In the genomic region with DNA sequence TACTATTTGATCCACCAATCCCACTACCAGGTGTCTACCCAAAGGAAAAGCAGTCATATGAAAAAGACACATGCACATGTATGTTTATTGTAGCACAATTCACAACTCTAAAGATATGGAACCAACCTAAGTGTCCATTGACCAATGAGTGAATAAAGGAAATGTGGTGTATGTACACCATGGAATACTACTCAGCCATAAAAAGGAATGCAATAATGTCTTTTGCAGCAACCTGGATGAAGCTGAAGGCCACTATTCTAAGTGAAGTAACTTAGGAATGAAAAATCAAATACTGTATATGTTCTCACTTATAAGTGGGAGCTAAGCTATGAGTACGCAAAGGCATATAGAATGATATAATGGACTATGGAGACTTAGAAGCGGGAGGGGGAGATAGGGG, we compare ENCODE assay signal across 32 cellular contexts. TPM values are rescaled to one million over a fixed set of nuclear protein-coding genes. Genes with fewer than 3 reads are reported as not detected.
A peak's percentile ranks its signal among the peaks of the same experiment; 100 is the strongest.
DNase-seq lines count a peak whose midpoint lies in the region; ATAC-seq, FAIRE-seq and TF ChIP-seq lines count a peak whose summit lies in the region.
"Had no signal": no experiment of that assay in that cellular context is flagged by ENCODE, and none has a peak within 500 bp of the region (broad histone marks: within the 10 kb centered on the region; RNA-seq: fewer than 3 reads in every experiment).

No MANE protein-coding gene starts in this region.

- peak; percentile 48 for FAIRE-seq in D721Med (lab: Jason Lieb, UNC)
- no peak for FAIRE-seq in K562 (lab: Jason Lieb, UNC)
- FAIRE-seq: A204.1, A549 had no signal

- H3K36me3 ChIP-seq in HEK293 (ENCODE audit: control insufficient read depth in 2 of 2, insufficient read depth in 1 of 2, low read length in 2 of 2) (peaks cover 25 to 94% of the 10 kb centered on the region in 2 experiments), K562 (ENCODE audit: control insufficient read depth, insufficient read depth, low read length) (peaks cover 90% of the 10 kb centered on the region)

- H3K9me3 ChIP-seq in HEK293 (ENCODE audit: control insufficient read depth, insufficient read depth, low read depth, low read length) (no peaks in the 10 kb centered on the region), K562 (replicated peaks; ENCODE audit: control insufficient read depth, insufficient read depth, low read depth, low read length) (no peaks in the 10 kb centered on the region)
- H3K9me3 ChIP-seq: A549; BE2C; BLaER1; BLaER1 treated with 17β-estradiol and CSF1 and Interleukin-3, amounts not matched to agents 10 nM and 100 nM; Caco-2 had no signal

- ATAC-seq in K562 = no peak
- ATAC-seq in HG03025 (IDR thresholded peaks at IDR 0.05; ENCODE audit: low FRiP score, unreplicated experiment) = no peak
- ATAC-seq: A549; CD8-positive, alpha-beta T cell had no signal

- DNase-seq in D721Med (ENCODE audit: insufficient read length, low spot score) (no peak), K562 (ENCODE audit: extremely low read depth in 1 of 4, low spot score in 3 of 4) (no peak), mucosa of gallbladder (ENCODE audit: low spot score) (no peak), GDM1 (lab: John Stamatoyannopoulos, UW) (no peak)
- DNase-seq: 8988T; ACHN; AML-193; BE2C; C1 segment of cervical spinal cord; Caco-2; Calu3; CD4-positive, alpha-beta memory T cell; CD4-positive, alpha-beta T cell; CD4-positive, CD25-positive, alpha-beta regulatory T cell; CD8-positive, alpha-beta memory T cell; CD8-positive, alpha-beta T cell; COR-L47; DMS 273 treated with DMSO at 0.1 percent for 48 hours; DMS153; DMS53; DMS79; DMS79 treated with DMSO at 0.1 percent for 48 hours; DND-41; EL had no signal

- H3K4me1 ChIP-seq in HEK293 (ENCODE audit: control insufficient read depth, insufficient read depth, low read length) = no peaks in the 10 kb centered on the region
- H3K4me1 ChIP-seq in K562 (replicated peaks in 1 of 2; ENCODE audit: control insufficient read depth in 2 of 2, insufficient read depth in 2 of 2, low read length in 2 of 2) = peaks cover 2 to 28% of the 10 kb centered on the region in 2 experiments; a peak in 3 of 5 replicates
- H3K4me1 ChIP-seq: A549, BE2C, BLaER1, Caco-2 had no signal

- peaks cover 9% of the 10 kb centered on the region; the same call in 2 of the 3 replicates for H3K79me2 ChIP-seq in K562 (ENCODE audit: control insufficient read depth, insufficient read depth, low read length)

- CTCF ChIA-PET in HEK293 (lab: Yijun Ruan, JAX) = interaction anchor here (0.7 kb wide), 1 partner anchor 22 kb away, joined by 3 read pairs; a partner anchor contains a TSS
- CTCF ChIA-PET in K562 (lab: Yijun Ruan, JAX; ENCODE audit: low intra/inter-chr PET ratio) = no interaction called here

- intact Hi-C loops in K562 (cut with micrococcal nuclease) = no loop called here

- no peak for TF ChIP-seq POLR2A in K562 (conservative IDR thresholded peaks at IDR 0.05)

- H3K9me1 ChIP-seq in K562 (ENCODE audit: control insufficient read depth, insufficient read depth, low read length) = no peaks in the 10 kb centered on the region

- POLR2A ChIA-PET in HEK293 (lab: Yijun Ruan, JAX) = no interaction called here
- POLR2A ChIA-PET in K562 (lab: Yijun Ruan, JAX) = interaction anchor here (0.6 to 5.8 kb wide), 11 partner anchors 9 to 1527 kb away, joined by 3 to 65 read pairs (median 6); a partner anchor contains a TSS

- H3K4me3 ChIP-seq in HEK293 (ENCODE audit: low read depth, low read length) (no peak overlapping the region), K562 (no peak overlapping the region)
- H3K4me3 ChIP-seq: A549; BLaER1; BLaER1 treated with 17β-estradiol and CSF1 and Interleukin-3, amounts not matched to agents 10 nM and 100 nM had no signal

- no peak for TF ChIP-seq CTCF in D721Med (IDR thresholded peaks at IDR 0.05; ENCODE audit: insufficient read depth, missing control alignments)
- TF ChIP-seq CTCF in HEK293 (tag by site-specific recombination; IDR thresholded peaks at IDR 0.05) = no peak
- no peak for TF ChIP-seq CTCF in K562 (IDR thresholded peaks at IDR 0.05 in 2 of 3, conservative IDR thresholded peaks at IDR 0.05 in 1 of 3; ENCODE audit: insufficient read depth in 2 of 3, low read depth in 1 of 3, low read length in 3 of 3)

- BruUV-seq in K562 (replicated peaks; lab: Mats Ljungman, UMichigan) = no TSS peak

- H2AFZ ChIP-seq in K562 (ENCODE audit: low read depth, low read length) = no peak overlapping the region

- no peak for TF ChIP-seq RAD21 in K562 (CRISPR knock-in tag; conservative IDR thresholded peaks at IDR 0.05 in 1 of 2, IDR thresholded peaks at IDR 0.05 in 1 of 2)

- no peak overlapping the region for H3K27ac ChIP-seq in HEK293 (ENCODE audit: extremely low read depth, low read depth, low read length)
- H3K27ac ChIP-seq in K562 (ENCODE audit: extremely low read depth, low read depth, low read length) = peak overlapping the region; percentile 58; the same call in 1 of the 3 replicates
- H3K27ac ChIP-seq: 22Rv1; A549; BLaER1; BLaER1 treated with 17β-estradiol and CSF1 and Interleukin-3, amounts not matched to agents 10 nM and 100 nM; C4-2B had no signal

- H3K9ac ChIP-seq in K562 (ENCODE audit: insufficient read depth in 1 of 2, low read depth in 2 of 2, low read length in 2 of 2) = 0 out of 4 replicates have a peak overlapping the region, but pooled peaks of 1 of the 2 experiments have one; percentile 22
- H3K9ac ChIP-seq: BLaER1; BLaER1 treated with 17β-estradiol and CSF1 and Interleukin-3, amounts not matched to agents 10 nM and 100 nM had no signal

- H3K27me3 ChIP-seq in K562 (ENCODE audit: control insufficient read depth in 2 of 2, insufficient read depth in 2 of 2, low read length in 2 of 2) = no peaks in the 10 kb centered on the region
- H3K27me3 ChIP-seq: BE2C; BLaER1; BLaER1 treated with 17β-estradiol and CSF1 and Interleukin-3, amounts not matched to agents 10 nM and 100 nM had no signal

- 100% methylated on average over 2 of the region's 2 CpGs for WGBS in K562 (ENCODE audit: insufficient coverage, low coverage, missing lambda C conversion rate)

- in situ Hi-C loops in K562 (cut with MboI) = no loop called here

- peak overlapping the region; percentile 53; the same call in 1 of the 2 replicates for H3K4me2 ChIP-seq in K562 (ENCODE audit: insufficient read depth, low read length)
- H3K4me2 ChIP-seq: A549; BLaER1; BLaER1 treated with 17β-estradiol and CSF1 and Interleukin-3, amounts not matched to agents 10 nM and 100 nM had no signal

- no peaks in the 10 kb centered on the region; the same call in 1 of the 2 replicates for H4K20me1 ChIP-seq in K562 (replicated peaks; ENCODE audit: control insufficient read depth, insufficient read depth, low read length)

- TF ChIP-seq EP300 in K562 (IDR thresholded peaks at IDR 0.05; ENCODE audit: low read length) = no peak

RNA-seq across cellular contexts. Expression of a gene that starts 12.6 kb away (rescaled TPM):
- 104 TPM in 2 replicates for total RNA-seq in K562 (2011; cell fraction: chromatin; rRNA removed; ENCODE audit: low replicate concordance)
- 116 and 121 TPM in 2 replicates for total RNA-seq in K562 (2011; cell fraction: nucleolus; rRNA removed)
- 166 and 246 TPM in 2 replicates for total RNA-seq in K562 (2011; cell fraction: nucleoplasm; rRNA removed)
- total RNA-seq in K562 (2014; rRNA removed) (100 and 120 TPM in 2 replicates), K562 (2014; rRNA removed; fragmentation: Illumina TruSeq; extraction: Trizol) (110 and 117 TPM in 2 replicates), K562 (2015; rRNA removed; fragmentation: Illumina TruSeq; extraction: Trizol) (93.3 and 101 TPM in 2 replicates), K562 (2021) (95.2 and 96.1 TPM in 2 replicates), mucosa of gallbladder (80.4 TPM)
- polyA plus RNA-seq in K562 (2011; rRNA removed) (217 and 228 TPM in 2 replicates), K562 (2014; fragmentation: Illumina TruSeq; extraction: Trizol) (137 and 172 TPM in 2 replicates), K562 (2014; fragmentation: Nextera tagmentation; extraction: Ambion mirVana) (10 to 100 TPM; 29.0 to 33.4 TPM), K562 (2014; rRNA removed) (92.6 and 126 TPM in 2 replicates)
- polyA plus RNA-seq in K562 (2011; cell fraction: cytosol; rRNA removed) = 160 and 243 TPM in 2 replicates
- polyA plus RNA-seq in K562 (2011; cell fraction: nucleus; rRNA removed) = 97.3 and 132 TPM in 2 replicates
- 71.4 and 117 TPM in 2 replicates for polyA plus RNA-seq in K562 (2012)
- 245 and 292 TPM in 2 replicates for polyA minus RNA-seq in K562 (2011; rRNA and poly(A)+ RNA removed)
- 94.3 and 109 TPM in 2 replicates for polyA minus RNA-seq in K562 (2011; cell fraction: cytosol; rRNA and poly(A)+ RNA removed)
- polyA minus RNA-seq in K562 (2011; cell fraction: nucleus; rRNA and poly(A)+ RNA removed) = 22.8 and 40.0 TPM in 2 replicates

RNA-seq across cellular contexts. Expression of a gene that starts 18.4 kb away (rescaled TPM):
- total RNA-seq in K562 (2011; cell fraction: chromatin; rRNA removed; ENCODE audit: low replicate concordance) = 42.0 and 56.8 TPM in 2 replicates
- total RNA-seq in K562 (2011; cell fraction: nucleolus; rRNA removed) = 12.5 and 16.1 TPM in 2 replicates
- 21.0 and 23.8 TPM in 2 replicates for total RNA-seq in K562 (2011; cell fraction: nucleoplasm; rRNA removed)
- total RNA-seq in K562 (2014; rRNA removed) (30.7 and 31.5 TPM in 2 replicates), K562 (2014; rRNA removed; fragmentation: Illumina TruSeq; extraction: Trizol) (40.6 and 43.4 TPM in 2 replicates), K562 (2015; rRNA removed; fragmentation: Illumina TruSeq; extraction: Trizol) (34.7 and 35.0 TPM in 2 replicates), K562 (2021) (32.0 and 35.2 TPM in 2 replicates), mucosa of gallbladder (26.8 TPM)
- polyA plus RNA-seq in K562 (2011; rRNA removed) (66.8 and 85.1 TPM in 2 replicates), K562 (2014; fragmentation: Illumina TruSeq; extraction: Trizol) (37.4 and 40.4 TPM in 2 replicates), K562 (2014; fragmentation: Nextera tagmentation; extraction: Ambion mirVana) (10 to 100 TPM; 23.1 to 25.7 TPM), K562 (2014; rRNA removed) (32.0 and 33.4 TPM in 2 replicates)
- 32.4 and 50.9 TPM in 2 replicates for polyA plus RNA-seq in K562 (2011; cell fraction: cytosol; rRNA removed)
- 48.0 and 65.3 TPM in 2 replicates for polyA plus RNA-seq in K562 (2011; cell fraction: nucleus; rRNA removed)
- 24.1 and 26.7 TPM in 2 replicates for polyA plus RNA-seq in K562 (2012)
- 102 and 119 TPM in 2 replicates for polyA minus RNA-seq in K562 (2011; rRNA and poly(A)+ RNA removed)
- 23.5 and 28.2 TPM in 2 replicates for polyA minus RNA-seq in K562 (2011; cell fraction: cytosol; rRNA and poly(A)+ RNA removed)
- 15.8 and 27.0 TPM in 2 replicates for polyA minus RNA-seq in K562 (2011; cell fraction: nucleus; rRNA and poly(A)+ RNA removed)

RNA-seq across cellular contexts. Expression of a gene that starts 21.6 kb away (rescaled TPM):
- total RNA-seq in K562 (2011; cell fraction: chromatin; rRNA removed; ENCODE audit: low replicate concordance) = 95.0 and 159 TPM in 2 replicates
- total RNA-seq in K562 (2011; cell fraction: nucleolus; rRNA removed) = 139 and 149 TPM in 2 replicates
- total RNA-seq in K562 (2011; cell fraction: nucleoplasm; rRNA removed) = 123 and 126 TPM in 2 replicates
- 42.8 and 48.3 TPM in 2 replicates for total RNA-seq in K562 (2014; rRNA removed)
- total RNA-seq in K562 (2014; rRNA removed; fragmentation: Illumina TruSeq; extraction: Trizol) = 34.4 and 34.6 TPM in 2 replicates
- total RNA-seq in K562 (2015; rRNA removed; fragmentation: Illumina TruSeq; extraction: Trizol) = 32.2 and 32.3 TPM in 2 replicates
- 38.8 and 41.1 TPM in 2 replicates for total RNA-seq in K562 (2021)
- polyA plus RNA-seq in K562 (2011; rRNA removed) = 29.0 and 35.8 TPM in 2 replicates
- polyA plus RNA-seq in K562 (2011; cell fraction: cytosol; rRNA removed) = 22.3 and 33.8 TPM in 2 replicates
- polyA plus RNA-seq in K562 (2011; cell fraction: nucleus; rRNA removed) = 90.4 and 107 TPM in 2 replicates
- 41.2 and 48.6 TPM in 2 replicates for polyA plus RNA-seq in K562 (2012)
- polyA plus RNA-seq in K562 (2014; fragmentation: Illumina TruSeq; extraction: Trizol) = 46.6 and 48.6 TPM in 2 replicates
- polyA plus RNA-seq in K562 (2014; fragmentation: Nextera tagmentation; extraction: Ambion mirVana) = 10 to 100 TPM; 10.6 to 14.3 TPM
- polyA plus RNA-seq in K562 (2014; rRNA removed) = 30.6 and 47.9 TPM in 2 replicates
- polyA minus RNA-seq in K562 (2011; rRNA and poly(A)+ RNA removed) = 24.2 and 35.7 TPM in 2 replicates
- polyA minus RNA-seq in K562 (2011; cell fraction: cytosol; rRNA and poly(A)+ RNA removed) = 9.0 and 16.4 TPM in 2 replicates
- 38.1 and 46.9 TPM in 2 replicates for polyA minus RNA-seq in K562 (2011; cell fraction: nucleus; rRNA and poly(A)+ RNA removed)
- 78.3 TPM for total RNA-seq in mucosa of gallbladder

RNA-seq across cellular contexts. Expression of a gene that starts 56.5 kb away (rescaled TPM):
- total RNA-seq in K562 (2011; cell fraction: chromatin; rRNA removed; ENCODE audit: low replicate concordance) = 8.4 and 11.4 TPM in 2 replicates
- total RNA-seq in K562 (2011; cell fraction: nucleolus; rRNA removed) = 7.4 and 8.3 TPM in 2 replicates
- 12.5 and 28.8 TPM in 2 replicates for total RNA-seq in K562 (2011; cell fraction: nucleoplasm; rRNA removed)
- total RNA-seq in K562 (2014; rRNA removed) = 7.4 and 11.4 TPM in 2 replicates
- 8.8 and 9.8 TPM in 2 replicates for total RNA-seq in K562 (2014; rRNA removed; fragmentation: Illumina TruSeq; extraction: Trizol)
- total RNA-seq in K562 (2015; rRNA removed; fragmentation: Illumina TruSeq; extraction: Trizol) = 13.3 and 13.4 TPM in 2 replicates
- total RNA-seq in K562 (2021) = 11.0 and 12.3 TPM in 2 replicates
- polyA plus RNA-seq in K562 (2011; rRNA removed) = 14.9 and 17.1 TPM in 2 replicates
- 11.9 and 16.6 TPM in 2 replicates for polyA plus RNA-seq in K562 (2011; cell fraction: cytosol; rRNA removed)
- 6.4 and 8.5 TPM in 2 replicates for polyA plus RNA-seq in K562 (2011; cell fraction: nucleus; rRNA removed)
- polyA plus RNA-seq in K562 (2012) = 14.5 and 15.4 TPM in 2 replicates
- polyA plus RNA-seq in K562 (2014; fragmentation: Illumina TruSeq; extraction: Trizol) = 17.6 and 20.1 TPM in 2 replicates
- polyA plus RNA-seq in K562 (2014; fragmentation: Nextera tagmentation; extraction: Ambion mirVana) = 10 to 100 TPM in 1 of 2 experiments, 1 to 10 TPM in 1; 8.7 to 10.1 TPM
- 13.8 and 14.3 TPM in 2 replicates for polyA plus RNA-seq in K562 (2014; rRNA removed)
- polyA minus RNA-seq in K562 (2011; rRNA and poly(A)+ RNA removed) = 10.8 and 12.4 TPM in 2 replicates
- 3.1 and 5.5 TPM in 2 replicates for polyA minus RNA-seq in K562 (2011; cell fraction: cytosol; rRNA and poly(A)+ RNA removed)
- 3.4 and 5.8 TPM in 2 replicates for polyA minus RNA-seq in K562 (2011; cell fraction: nucleus; rRNA and poly(A)+ RNA removed)
- 11.0 TPM for total RNA-seq in mucosa of gallbladder
